In the genomic region with DNA sequence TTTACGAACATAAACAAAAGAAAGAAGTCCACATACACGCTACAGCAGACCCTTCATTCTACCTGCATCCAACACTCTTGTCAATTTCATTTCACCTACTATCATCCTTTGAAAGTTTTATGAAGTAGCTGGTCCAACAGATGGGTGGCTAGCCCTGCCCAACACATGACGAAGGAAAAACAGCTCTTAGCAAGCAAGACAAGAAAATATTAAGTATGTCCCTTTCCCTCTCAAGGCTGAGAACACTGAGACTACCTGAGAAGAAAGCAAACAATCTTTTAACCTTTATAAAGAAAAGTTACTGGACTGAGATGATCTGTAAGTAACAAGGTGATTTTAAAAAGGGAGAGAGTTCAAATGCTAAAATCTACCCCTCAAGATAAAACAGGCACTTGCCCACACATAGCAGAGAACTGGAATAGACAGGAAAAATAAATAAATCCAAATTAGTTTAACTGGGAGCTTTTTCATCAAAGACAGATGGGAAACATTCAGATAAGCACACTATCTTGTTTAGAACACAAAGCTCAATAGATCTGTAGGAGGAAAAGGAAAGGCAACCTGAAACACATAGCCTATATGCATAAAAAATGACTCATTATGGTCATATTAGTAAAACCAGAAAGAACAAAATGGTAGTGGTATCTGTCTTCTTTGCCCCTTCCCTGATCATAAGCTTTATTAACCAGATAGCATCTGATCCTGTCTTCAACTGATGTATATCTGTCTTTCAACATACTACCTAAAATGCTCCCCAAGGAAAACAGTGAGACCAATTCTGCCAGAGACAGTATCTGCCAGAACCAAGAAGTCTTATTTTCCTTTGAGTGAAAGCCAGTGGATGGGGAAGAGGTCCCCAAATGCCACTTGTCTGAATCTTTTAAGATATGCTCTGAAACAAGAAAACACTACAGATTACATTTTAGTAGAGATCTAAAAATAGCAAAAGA, we compare ENCODE assay signal across 11 cellular contexts.
DNase-seq lines count a peak whose midpoint lies in the region; ATAC-seq, FAIRE-seq and TF ChIP-seq lines count a peak whose summit lies in the region.
"Had no signal": no experiment of that assay in that cellular context is flagged by ENCODE, and none has a peak within 500 bp of the region (broad histone marks: within the 10 kb centered on the region; RNA-seq: fewer than 3 reads in every experiment).

No MANE protein-coding gene starts in this region.

- peak overlapping the region; percentile 11; the same call in 1 of the 2 replicates for H3K9ac ChIP-seq in KMS-11
- H3K9ac ChIP-seq in parathyroid adenoma: no peak overlapping the region

- peak overlapping the region; percentile 58 for H3K27ac ChIP-seq in CD4-positive, CD25-positive, alpha-beta regulatory T cell (ENCODE audit: insufficient read depth, low read length, poor library complexity, severe bottlenecking)
- H3K27ac ChIP-seq in KMS-11 (no peak overlapping the region), parathyroid adenoma (peak overlapping the region; percentile 11)

- H2AFZ ChIP-seq in KMS-11 (ENCODE audit: low read depth) (no peak overlapping the region), parathyroid adenoma (no peak overlapping the region)

- peaks cover 38 to 72% (median 61%) of the 10 kb centered on the region in 4 donors for H3K4me1 Mint-ChIP-seq in CD4-positive, CD25-positive, alpha-beta regulatory T cell

- H3K4me1 ChIP-seq in CD4-positive, CD25-positive, alpha-beta regulatory T cell (ENCODE audit: control insufficient read depth, insufficient read depth, low read length, poor library complexity, severe bottlenecking): peaks cover 49% of the 10 kb centered on the region
- H3K4me1 ChIP-seq in KMS-11 (ENCODE audit: low read depth, poor library complexity, severe bottlenecking) (peaks cover 43% of the 10 kb centered on the region), parathyroid adenoma (peaks cover 11% of the 10 kb centered on the region)

- H3K27me3 Mint-ChIP-seq in CD4-positive, CD25-positive, alpha-beta regulatory T cell: no peaks in the 10 kb centered on the region

- H3K79me2 ChIP-seq in KMS-11 (ENCODE audit: insufficient read depth, low read depth): no peaks in the 10 kb centered on the region; the same call in 1 of the 2 replicates
- H3K79me2 ChIP-seq in parathyroid adenoma: no peaks in the 10 kb centered on the region

- peak overlapping the region; percentile 93 for H3K4me3 ChIP-seq in CD4-positive, CD25-positive, alpha-beta regulatory T cell (ENCODE audit: low read depth, low read length)
- no peak overlapping the region for H3K4me3 ChIP-seq in KMS-11 (IDR thresholded peaks at IDR 0.05; ENCODE audit: insufficient read depth, low read depth, low read length)
- peak overlapping the region; percentile 12 for H3K4me3 ChIP-seq in bronchial epithelial cell (ENCODE audit: low read depth, low read length)
- no peak overlapping the region for H3K4me3 ChIP-seq in parathyroid adenoma (ENCODE audit: low read depth, low read length)

- H3K4me3 Mint-ChIP-seq in CD4-positive, CD25-positive, alpha-beta regulatory T cell: peak overlapping the region; percentile 81 to 93 (median 88)

- H3K36me3 Mint-ChIP-seq in CD4-positive, CD25-positive, alpha-beta regulatory T cell: peaks cover 4% of the 10 kb centered on the region

- TF ChIP-seq CTCF in KMS-11 (conservative IDR thresholded peaks at IDR 0.05; ENCODE audit: low read depth, low read length) (no peak), bronchial epithelial cell (IDR thresholded peaks at IDR 0.05; ENCODE audit: insufficient read depth, low read length, severe bottlenecking) (no peak), parathyroid adenoma (IDR thresholded peaks at IDR 0.05) (no peak)

- H4K20me1 ChIP-seq in KMS-11 (ENCODE audit: insufficient read depth): no peaks in the 10 kb centered on the region

- H3K9me3 ChIP-seq in CD4-positive, CD25-positive, alpha-beta regulatory T cell (ENCODE audit: control insufficient read depth in 2 of 2, low read length in 2 of 2): no peaks in the 10 kb centered on the region
- H3K9me3 ChIP-seq in parathyroid adenoma (ENCODE audit: control insufficient read depth, low read length): no peaks in the 10 kb centered on the region

- H3K27me3 ChIP-seq in CD4-positive, CD25-positive, alpha-beta regulatory T cell (ENCODE audit: control insufficient read depth, insufficient read depth, low read length): no peaks in the 10 kb centered on the region
- H3K27me3 ChIP-seq in KMS-11 (ENCODE audit: insufficient read depth, low read depth): no peaks in the 10 kb centered on the region
- H3K27me3 ChIP-seq in bronchial epithelial cell (ENCODE audit: control insufficient read depth, insufficient read depth, low read length): no peaks in the 10 kb centered on the region
- no peaks in the 10 kb centered on the region for H3K27me3 ChIP-seq in parathyroid adenoma (ENCODE audit: control insufficient read depth, insufficient read depth, low read length)

- no peaks in the 10 kb centered on the region for H3K9me3 Mint-ChIP-seq in CD4-positive, CD25-positive, alpha-beta regulatory T cell

- FAIRE-seq in bronchial epithelial cell (lab: Jason Lieb, UNC): no peak

- peak in 1 of 3 donors; percentile 36 for DNase-seq in CD4-positive, CD25-positive, alpha-beta regulatory T cell
- DNase-seq in bronchial epithelial cell (ENCODE audit: low read depth): peak; percentile 42
- no peak for DNase-seq in Kasumi-1 (lab: John Stamatoyannopoulos, UW)
- DNase-seq in NCI-H226: no peak
- no peak for DNase-seq in NCI-H345 treated with DMSO at 0.1 percent for 48 hours (lab: John Stamatoyannopoulos, UW; ENCODE audit: unreplicated experiment)
- DNase-seq: aorta, SIG-M5 had no signal

- H3K4me2 ChIP-seq in KMS-11: peak overlapping the region; percentile 61; the same call in 1 of the 2 replicates
- H3K4me2 ChIP-seq in parathyroid adenoma (ENCODE audit: low read length): peak overlapping the region; percentile 9

- no peak for ATAC-seq in CD4-positive, CD25-positive, alpha-beta regulatory T cell (ENCODE audit: low read depth in 2 of 2)
- no peak for ATAC-seq in GM19463 (IDR thresholded peaks at IDR 0.05; ENCODE audit: unreplicated experiment)
- ATAC-seq: HCT116 had no signal

- no peaks in the 10 kb centered on the region for H3K36me3 ChIP-seq in CD4-positive, CD25-positive, alpha-beta regulatory T cell (ENCODE audit: control insufficient read depth, insufficient read depth, low read length)
- H3K36me3 ChIP-seq in KMS-11 (ENCODE audit: insufficient read depth): no peaks in the 10 kb centered on the region
- peaks cover 2% of the 10 kb centered on the region for H3K36me3 ChIP-seq in bronchial epithelial cell (ENCODE audit: control insufficient read depth, insufficient read depth, low read length)
- H3K36me3 ChIP-seq in parathyroid adenoma (ENCODE audit: control insufficient read depth, insufficient read depth, low read length): no peaks in the 10 kb centered on the region

- H3K27ac Mint-ChIP-seq in CD4-positive, CD25-positive, alpha-beta regulatory T cell: peak overlapping the region; percentile 87 to 92 (median 91)

Comparison
In these comparisons a context has a peak if more than half of its experiments do, and no peak if none do; other contexts are left out.
1. H3K4me3 ChIP-seq: peak in CD4-positive, CD25-positive, alpha-beta regulatory T cell (single experiment) and bronchial epithelial cell (single experiment); none in KMS-11 (single experiment) and parathyroid adenoma (single experiment).